8 cellular contexts compared by ENCODE assay signal in the genomic region with DNA sequence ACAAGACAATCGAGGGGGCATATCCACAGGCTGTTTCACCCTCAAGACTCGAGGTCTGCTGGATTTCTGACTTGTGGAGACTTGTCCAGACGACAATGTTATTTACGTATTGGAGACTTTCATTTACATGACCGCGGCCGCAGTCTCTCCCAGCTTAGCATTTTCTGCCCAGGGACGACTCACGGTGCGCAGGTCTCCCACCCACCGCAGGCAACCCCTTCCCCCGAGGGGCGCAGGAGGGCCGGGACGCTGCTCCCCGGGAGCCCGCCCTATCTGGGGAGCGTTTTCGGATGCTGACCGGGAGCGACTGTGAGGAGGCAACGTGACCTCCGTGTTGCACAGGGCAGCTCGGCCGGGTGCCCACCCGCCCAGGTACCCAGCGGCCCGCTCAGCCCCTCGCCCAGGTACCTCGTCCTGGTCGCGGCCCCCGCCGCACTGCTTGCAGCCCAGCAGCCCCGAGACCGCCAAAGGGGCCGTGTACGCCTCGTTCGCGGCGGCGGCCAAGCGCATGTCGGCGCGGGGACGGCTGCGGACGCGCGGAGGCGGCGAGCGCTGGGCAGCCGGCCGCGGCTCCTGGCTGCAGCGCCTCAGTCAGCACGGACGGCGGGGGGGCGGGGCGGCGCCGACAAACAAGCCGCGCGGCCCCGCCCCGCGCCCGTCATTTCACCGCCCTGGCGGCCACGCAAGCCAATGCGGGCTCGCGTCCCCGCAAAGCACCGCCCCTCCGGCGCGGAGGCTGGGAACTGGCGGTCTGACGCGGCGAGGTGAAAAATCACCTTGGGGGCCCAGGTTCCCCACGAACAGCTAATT.
DNase-seq lines count a peak whose midpoint lies in the region; ATAC-seq and TF ChIP-seq lines count a peak whose summit lies in the region.

No MANE protein-coding gene starts in this region.

- no peak for TF ChIP-seq CTCF in WERI-Rb-1 (IDR thresholded peaks at IDR 0.05; ENCODE audit: low read depth, low read length)
- TF ChIP-seq CTCF in breast epithelium (IDR thresholded peaks at IDR 0.05): peak; percentile 34 to 73 (median 47)

- H3K9me3 ChIP-seq in WERI-Rb-1 (ENCODE audit: severe bottlenecking) (no peaks in the 10 kb centered on the region), breast epithelium (no peaks in the 10 kb centered on the region)

- intact Hi-C loops in breast epithelium (cut with DNase I; ENCODE audit: low total_unique reads): no loop called here

- peaks cover 3% of the 10 kb centered on the region for H3K36me3 ChIP-seq in WERI-Rb-1
- no peaks in the 10 kb centered on the region for H3K36me3 ChIP-seq in breast epithelium

- DNase-seq in NCI-H1417 (lab: John Stamatoyannopoulos, UW) (peak; percentile 92 to 95 (median 94)), NCI-H1417 treated with DMSO at 0.1 percent for 48 hours (lab: John Stamatoyannopoulos, UW) (no peak), NCI-H2171 (lab: John Stamatoyannopoulos, UW) (peak; percentile 91), WERI-Rb-1 (peak; percentile 93), breast epithelium (ENCODE audit: low spot score in 2 of 2) (peak; percentile 91 to 93), iPS-NIHi11 (ENCODE audit: low spot score) (peak; percentile 96)

- H3K27me3 ChIP-seq in WERI-Rb-1 (ENCODE audit: insufficient read depth, low read depth, severe bottlenecking) (no peaks in the 10 kb centered on the region), breast epithelium (no peaks in the 10 kb centered on the region)

- TF ChIP-seq POLR2A in breast epithelium (IDR thresholded peaks at IDR 0.05): peak; percentile 85

- ATAC-seq in HG03064 (IDR thresholded peaks at IDR 0.05; ENCODE audit: low read depth, unreplicated experiment): peak; percentile 84

- peak overlapping the region; percentile 96 for H3K27ac ChIP-seq in WERI-Rb-1
- H3K27ac ChIP-seq in breast epithelium: peak overlapping the region; percentile 98
- peak overlapping the region; percentile 55 to 99 (median 94) for H3K27ac ChIP-seq in skin epidermis

- H3K4me3 ChIP-seq in WERI-Rb-1 (ENCODE audit: low read depth, low read length) (peak overlapping the region; percentile 80), breast epithelium (peak overlapping the region; percentile 91 to 94 (median 91)), skin epidermis (peak overlapping the region; percentile 82 to 99 (median 96))

- H3K4me1 ChIP-seq in breast epithelium: peaks cover 0 to 5% of the 10 kb centered on the region in 2 donors
